In the genomic region with DNA sequence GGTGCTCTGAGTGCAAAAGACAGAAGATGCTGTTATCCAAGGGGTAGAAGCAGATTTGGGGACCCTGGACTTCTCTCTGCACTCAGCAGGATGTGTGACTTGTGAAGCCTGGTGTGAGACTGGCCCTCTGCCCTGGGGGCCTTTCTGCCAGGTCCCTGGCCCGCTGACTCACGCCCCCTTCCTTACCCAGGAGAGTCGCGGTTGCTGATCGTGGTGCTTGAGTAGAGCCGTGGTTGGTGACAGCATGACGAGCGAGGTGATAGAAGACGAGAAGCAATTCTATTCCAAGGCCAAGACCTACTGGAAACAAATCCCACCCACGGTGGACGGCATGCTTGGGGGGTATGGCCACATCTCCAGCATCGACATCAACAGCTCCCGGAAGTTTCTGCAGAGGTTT, we compare ENCODE assay signal across 23 cellular contexts. TPM values are rescaled to one million over a fixed set of nuclear protein-coding genes. Genes with fewer than 3 reads are reported as not detected.
DNase-seq lines count a peak whose midpoint lies in the region; ATAC-seq and TF ChIP-seq lines count a peak whose summit lies in the region.
"Had no signal": no experiment of that assay in that cellular context is flagged by ENCODE, and none has a peak within 500 bp of the region (broad histone marks: within the 10 kb centered on the region; RNA-seq: fewer than 3 reads in every experiment).

No MANE protein-coding gene starts in this region.

- POLR2A ChIA-PET in RWPE1 (lab: Yijun Ruan, JAX; ENCODE audit: low non-redundant PET), result no interaction called here

- peak overlapping the region; percentile 83 for H3K27ac Mint-ChIP-seq in stimulated activated naive CD8-positive, alpha-beta T cell treated with anti-CD3 and anti-CD28 coated beads, Interleukin-15, Interleukin-2, amounts not matched to agents 100 ng/mL and 50 ng/mL, for 24 hours

- H3K4me1 Mint-ChIP-seq in stimulated activated naive CD8-positive, alpha-beta T cell treated with anti-CD3 and anti-CD28 coated beads, Interleukin-15, Interleukin-2, amounts not matched to agents 100 ng/mL and 50 ng/mL, for 24 hours (ENCODE audit: low read depth), result peaks cover 53% of the 10 kb centered on the region

- no peak for DNase-seq in stimulated activated naive CD8-positive, alpha-beta T cell treated with anti-CD3 and anti-CD28 coated beads, Interleukin-15, Interleukin-2, amounts not matched to agents 100 U/mL and 50 U/mL, for 24 hours
- no peak for DNase-seq in RWPE1 (ENCODE audit: low spot score)
- peak; percentile 47 for DNase-seq in glomerular visceral epithelial cell (ENCODE audit: extremely low spot score)
- no peak for DNase-seq in cerebellum (ENCODE audit: low spot score)
- DNase-seq: activated CD4-positive, alpha-beta T cell treated with anti-CD3 and anti-CD28 coated beads for 1 hour; activated CD8-positive, alpha-beta memory T cell treated with anti-CD3 and anti-CD28 coated beads, Interleukin-2, amount 50 U/mL, for 4 hours; activated naive CD4-positive, alpha-beta T cell treated with anti-CD3 and anti-CD28 coated beads for 36 hours; AML-193; dermis blood vessel endothelial cell; GDM1; mucosa of descending colon; NCI-H2171; NCI-H748 treated with DMSO at 0.1 percent for 48 hours; OCI-M1; stimulated activated naive CD8-positive, alpha-beta T cell treated with anti-CD3 and anti-CD28 coated beads, Interleukin-15, amount 100 ng/mL, for 72 hours had no signal

- H3K4me3 Mint-ChIP-seq in stimulated activated naive CD8-positive, alpha-beta T cell treated with anti-CD3 and anti-CD28 coated beads, Interleukin-15, Interleukin-2, amounts not matched to agents 100 ng/mL and 50 ng/mL, for 24 hours, result no peak overlapping the region
- H3K4me3 Mint-ChIP-seq: activated naive CD4-positive, alpha-beta T cell treated with anti-CD3 and anti-CD28 coated beads for 36 hours had no signal

- TF ChIP-seq CTCF in RWPE1 (conservative IDR thresholded peaks at IDR 0.05; ENCODE audit: low read depth), result no peak

- CTCF ChIA-PET in RWPE1 (lab: Yijun Ruan, JAX), result no interaction called here

- no peaks in the 10 kb centered on the region for H3K27me3 Mint-ChIP-seq in stimulated activated naive CD8-positive, alpha-beta T cell treated with anti-CD3 and anti-CD28 coated beads, Interleukin-15, Interleukin-2, amounts not matched to agents 100 ng/mL and 50 ng/mL, for 24 hours
- H3K27me3 Mint-ChIP-seq: brain; stimulated activated naive CD8-positive, alpha-beta T cell treated with anti-CD3 and anti-CD28 coated beads, Interleukin-15, amount 100 ng/mL, for 72 hours had no signal

- peaks cover 58% of the 10 kb centered on the region for H3K36me3 Mint-ChIP-seq in stimulated activated naive CD8-positive, alpha-beta T cell treated with anti-CD3 and anti-CD28 coated beads, Interleukin-15, Interleukin-2, amounts not matched to agents 100 ng/mL and 50 ng/mL, for 24 hours (ENCODE audit: low read depth)

- peak overlapping the region; percentile 82 for H3K27ac ChIP-seq in RWPE1
- H3K27ac ChIP-seq: right lobe of liver had no signal

- H3K9me3 Mint-ChIP-seq in stimulated activated naive CD8-positive, alpha-beta T cell treated with anti-CD3 and anti-CD28 coated beads, Interleukin-15, Interleukin-2, amounts not matched to agents 100 ng/mL and 50 ng/mL, for 24 hours, result no peaks in the 10 kb centered on the region
- H3K9me3 Mint-ChIP-seq: activated naive CD4-positive, alpha-beta T cell treated with anti-CD3 and anti-CD28 coated beads for 36 hours; brain; stimulated activated naive CD8-positive, alpha-beta T cell treated with anti-CD3 and anti-CD28 coated beads, Interleukin-15, amount 100 ng/mL, for 72 hours had no signal

- no peak for ATAC-seq in stimulated activated naive CD8-positive, alpha-beta T cell treated with anti-CD3 and anti-CD28 coated beads, Interleukin-15, Interleukin-2, amounts not matched to agents 100 U/mL and 50 U/mL, for 24 hours
- ATAC-seq in GM21515 (IDR thresholded peaks at IDR 0.05; ENCODE audit: unreplicated experiment), result no peak
- no peak for ATAC-seq in HG03442 (IDR thresholded peaks at IDR 0.05; ENCODE audit: unreplicated experiment)
- ATAC-seq: left lobe of liver; mucosa of descending colon; right lobe of liver; stimulated activated naive CD8-positive, alpha-beta T cell treated with anti-CD3 and anti-CD28 coated beads, Interleukin-15, amount 100 ng/mL, for 72 hours had no signal

RNA-seq across cellular contexts. Expression of a gene that starts 6.5 kb away (rescaled TPM):
- 14.6 TPM for total RNA-seq in cerebellum

RNA-seq across cellular contexts. Expression of a gene that starts 9.5 kb away (rescaled TPM):
- 14.5 TPM for total RNA-seq in cerebellum

RNA-seq across cellular contexts. Expression of a gene that starts 11.6 kb away (rescaled TPM):
- not detected for total RNA-seq in cerebellum
- total RNA-seq: activated naive CD4-positive, alpha-beta T cell treated with anti-CD3 and anti-CD28 coated beads for 36 hours; dermis blood vessel endothelial cell; left lobe of liver; mucosa of descending colon; right lobe of liver; SK-MEL-5; ureter had no signal

RNA-seq across cellular contexts. Expression of a gene that starts 33.0 kb away (rescaled TPM):
- total RNA-seq in cerebellum, result not detected
- total RNA-seq: left lobe of liver, right lobe of liver had no signal
